8 cellular contexts compared by ENCODE assay signal in genomic region chr3:193992062-193992461, GRCh38.
"Had no signal": no experiment of that assay in that cellular context is flagged by ENCODE, and none has a peak within 500 bp of the region (broad histone marks: within the 10 kb centered on the region; RNA-seq: fewer than 3 reads in every experiment).

No MANE protein-coding gene starts in this region.

- DNase-seq: GM23248, GOT3, H7, HFFc6, KBM-7 had no signal

- H2AFZ ChIP-seq: GM23248 had no signal

- H3K27ac ChIP-seq: GM23248, HL-60 had no signal

- H3K9ac ChIP-seq: GM23248 had no signal

- H3K36me3 ChIP-seq: HAP-1 had no signal

- H3K9me3 ChIP-seq: HAP-1 had no signal

- H3K4me3 ChIP-seq: GM23248, HAP-1 had no signal

- H3K4me1 ChIP-seq: HAP-1 had no signal

- H3K4me3 Mint-ChIP-seq: HFFc6, IgD-negative memory B cell had no signal

- H3K9me3 Mint-ChIP-seq: HFFc6 had no signal

- H3K27ac Mint-ChIP-seq: HFFc6 had no signal
